Comparison of ENCODE assay signal across 1 cellular context in genomic region chr18:49510393-49511115, GRCh38.
A peak's percentile ranks its signal among the peaks of the same experiment; 100 is the strongest.
TF ChIP-seq lines count a peak whose summit lies in the region.

No MANE protein-coding gene starts in this region.

TF ChIP-seq in GM12878, 131 proteins besides CTCF, POLR2A, EP300 and RAD21:
- TF ChIP-seq, protein P1, sequence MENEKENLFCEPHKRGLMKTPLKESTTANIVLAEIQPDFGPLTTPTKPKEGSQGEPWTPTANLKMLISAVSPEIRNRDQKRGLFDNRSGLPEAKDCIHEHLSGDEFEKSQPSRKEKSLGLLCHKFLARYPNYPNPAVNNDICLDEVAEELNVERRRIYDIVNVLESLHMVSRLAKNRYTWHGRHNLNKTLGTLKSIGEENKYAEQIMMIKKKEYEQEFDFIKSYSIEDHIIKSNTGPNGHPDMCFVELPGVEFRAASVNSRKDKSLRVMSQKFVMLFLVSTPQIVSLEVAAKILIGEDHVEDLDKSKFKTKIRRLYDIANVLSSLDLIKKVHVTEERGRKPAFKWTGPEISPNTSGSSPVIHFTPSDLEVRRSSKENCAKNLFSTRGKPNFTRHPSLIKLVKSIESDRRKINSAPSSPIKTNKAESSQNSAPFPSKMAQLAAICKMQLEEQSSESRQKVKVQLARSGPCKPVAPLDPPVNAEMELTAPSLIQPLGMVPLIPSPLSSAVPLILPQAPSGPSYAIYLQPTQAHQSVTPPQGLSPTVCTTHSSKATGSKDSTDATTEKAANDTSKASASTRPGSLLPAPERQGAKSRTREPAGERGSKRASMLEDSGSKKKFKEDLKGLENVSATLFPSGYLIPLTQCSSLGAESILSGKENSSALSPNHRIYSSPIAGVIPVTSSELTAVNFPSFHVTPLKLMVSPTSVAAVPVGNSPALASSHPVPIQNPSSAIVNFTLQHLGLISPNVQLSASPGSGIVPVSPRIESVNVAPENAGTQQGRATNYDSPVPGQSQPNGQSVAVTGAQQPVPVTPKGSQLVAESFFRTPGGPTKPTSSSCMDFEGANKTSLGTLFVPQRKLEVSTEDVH (IDR thresholded peaks at IDR 0.05; ENCODE audit: low read depth, partially characterized antibody): no peak
- TF ChIP-seq YY1 (IDR thresholded peaks at IDR 0.05; ENCODE audit: low read depth, low read length) (peak; percentile 84), REST (IDR thresholded peaks at IDR 0.05; ENCODE audit: low read depth, low read length) (no peak), JUND (IDR thresholded peaks at IDR 0.05; ENCODE audit: low read depth, low read length) (no peak), ZNF24 (IDR thresholded peaks at IDR 0.05) (no peak), KLF5 (IDR thresholded peaks at IDR 0.05; ENCODE audit: partially characterized antibody) (no peak), CREM (IDR thresholded peaks at IDR 0.05; ENCODE audit: low read depth) (no peak), ZNF274 (IDR thresholded peaks at IDR 0.05; ENCODE audit: insufficient read depth, insufficient read length) (no peak), POLR2AphosphoS5 (IDR thresholded peaks at IDR 0.05; ENCODE audit: low read length) (no peak), IRF4 (IDR thresholded peaks at IDR 0.05; ENCODE audit: low read depth, low read length) (no peak), ESRRA (IDR thresholded peaks at IDR 0.05; ENCODE audit: low read length) (no peak), SMC3 (IDR thresholded peaks at IDR 0.05; ENCODE audit: borderline replicate concordance, low read length) (peak; percentile 89), SMAD1 (IDR thresholded peaks at IDR 0.05; ENCODE audit: low read depth, partially characterized antibody) (no peak), RUNX3 (IDR thresholded peaks at IDR 0.05; ENCODE audit: low read length) (peak; percentile 50), ZNF384 (IDR thresholded peaks at IDR 0.05; ENCODE audit: borderline replicate concordance, low read depth, low read length) (no peak), POU2F2 (IDR thresholded peaks at IDR 0.05; ENCODE audit: borderline replicate concordance, low read depth, low read length) (no peak), YBX1 (IDR thresholded peaks at IDR 0.05) (no peak), MXI1 (IDR thresholded peaks at IDR 0.05; ENCODE audit: low read depth, low read length) (no peak), NBN (IDR thresholded peaks at IDR 0.05) (no peak), ZSCAN29 (IDR thresholded peaks at IDR 0.05) (no peak)
